Comparison of ENCODE assay signal across 11 cellular contexts in the genomic region with DNA sequence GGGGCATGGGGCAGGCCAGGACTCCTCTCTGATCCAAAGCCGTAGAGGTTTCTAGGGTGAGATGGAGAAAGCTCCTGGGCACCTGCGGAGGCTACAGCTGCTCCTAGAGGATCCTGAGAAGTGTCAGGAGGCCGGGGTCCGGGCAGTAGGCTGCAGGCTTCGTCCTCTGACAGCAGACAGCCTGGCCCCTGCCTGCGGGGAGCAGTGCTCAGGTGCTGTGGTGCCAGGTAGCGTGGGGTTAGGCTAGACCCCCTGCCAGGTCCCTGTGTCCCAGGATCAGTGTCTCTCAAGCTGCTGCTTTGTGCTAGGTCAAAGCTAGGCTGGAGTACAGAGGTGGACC. TPM values are rescaled to one million over a fixed set of nuclear protein-coding genes. Genes with fewer than 3 reads are reported as not detected.
A peak's percentile ranks its signal among the peaks of the same experiment; 100 is the strongest.
DNase-seq lines count a peak whose midpoint lies in the region; ATAC-seq and TF ChIP-seq lines count a peak whose summit lies in the region.
"Had no signal": no experiment of that assay in that cellular context is flagged by ENCODE, and none has a peak within 500 bp of the region (broad histone marks: within the 10 kb centered on the region; RNA-seq: fewer than 3 reads in every experiment).

No MANE protein-coding gene starts in this region.

- H3K36me3 ChIP-seq in hepatocyte (replicated peaks; ENCODE audit: insufficient read depth, low read depth) = no peaks in the 10 kb centered on the region
- H3K36me3 ChIP-seq in suprapubic skin = peaks cover 41% of the 10 kb centered on the region

- H3K27me3 ChIP-seq in hepatocyte (no peaks in the 10 kb centered on the region), suprapubic skin (no peaks in the 10 kb centered on the region)

- peaks cover 29% of the 10 kb centered on the region for H3K4me1 ChIP-seq in hepatocyte (ENCODE audit: insufficient read depth)
- peaks cover 44% of the 10 kb centered on the region for H3K4me1 ChIP-seq in suprapubic skin

- no peaks in the 10 kb centered on the region for H3K9me2 ChIP-seq in hepatocyte (replicated peaks; ENCODE audit: insufficient read depth)

- TF ChIP-seq CTCF in hepatocyte (IDR thresholded peaks at IDR 0.05; ENCODE audit: poor library complexity) = no peak
- no peak for TF ChIP-seq CTCF in suprapubic skin (IDR thresholded peaks at IDR 0.05)

- TF ChIP-seq POLR2A in suprapubic skin (IDR thresholded peaks at IDR 0.05) = no peak

- peaks cover 20% of the 10 kb centered on the region for H4K20me1 ChIP-seq in hepatocyte (ENCODE audit: insufficient read depth, poor library complexity, severe bottlenecking)

- intact Hi-C loops in activated T-helper 1 cell treated with anti-CD3 and anti-CD28 coated beads, Interleukin-12 subunit alpha, Interleukin-12 subunit beta, Interleukin-2, Interleukin-4 antibody, amounts not matched to agents 30 ng/mL and 10 ng/mL and 1 ng/mL, durations not matched to agents 14 hours and 24 hours and 36 hours (cut with micrococcal nuclease) = loop anchor here (5.0 kb wide), 1 partner anchor 67 kb away; a partner anchor contains a TSS

- no peak overlapping the region for H2AFZ ChIP-seq in hepatocyte

- TF ChIP-seq EP300 in suprapubic skin (IDR thresholded peaks at IDR 0.05) = no peak

- 94% methylated on average over 7 of the region's 7 CpGs for WGBS in hepatocyte (ENCODE audit: low lambda C conversion rate, missing lambda C conversion rate)
- WGBS in suprapubic skin = 82% methylated on average over 2 of the region's 7 CpGs

- H3K9me3 ChIP-seq in hepatocyte (ENCODE audit: low read depth) = no peaks in the 10 kb centered on the region
- no peaks in the 10 kb centered on the region for H3K9me3 ChIP-seq in suprapubic skin

- no peak for ATAC-seq in activated T-cell treated with anti-CD3 and anti-CD28 coated beads, Interleukin-2, amount 50 U/mL, for 4 hours
- ATAC-seq in HG03095 (IDR thresholded peaks at IDR 0.05; ENCODE audit: unreplicated experiment) = no peak
- ATAC-seq in HG03135 (IDR thresholded peaks at IDR 0.05; ENCODE audit: unreplicated experiment) = no peak

- peak overlapping the region; percentile 100 for H3K4me3 Mint-ChIP-seq in activated T-cell treated with anti-CD3 and anti-CD28 coated beads, Interleukin-2, amount 50 U/mL, for 4 hours
- H3K4me3 Mint-ChIP-seq in activated T-helper 1 cell treated with anti-CD3 and anti-CD28 coated beads, Interleukin-12 subunit alpha, Interleukin-12 subunit beta, Interleukin-2, Interleukin-4 antibody, amounts not matched to agents 30 ng/mL and 10 ng/mL and 1 ng/mL, durations not matched to agents 14 hours and 24 hours and 36 hours = peak overlapping the region; percentile 100

- peaks cover 14% of the 10 kb centered on the region for H3K4me1 Mint-ChIP-seq in activated T-cell treated with anti-CD3 and anti-CD28 coated beads, Interleukin-2, amount 50 U/mL, for 4 hours (ENCODE audit: low read depth)
- peaks cover 8% of the 10 kb centered on the region for H3K4me1 Mint-ChIP-seq in activated T-helper 1 cell treated with anti-CD3 and anti-CD28 coated beads, Interleukin-12 subunit alpha, Interleukin-12 subunit beta, Interleukin-2, Interleukin-4 antibody, amounts not matched to agents 30 ng/mL and 10 ng/mL and 1 ng/mL, durations not matched to agents 14 hours and 24 hours and 36 hours (ENCODE audit: low read depth)

- H3K4me3 ChIP-seq in hepatocyte (peak overlapping the region; percentile 88), suprapubic skin (peak overlapping the region; percentile 92)

- H3K4me2 ChIP-seq in hepatocyte = peak overlapping the region; percentile 100

- H3K27ac Mint-ChIP-seq in activated T-helper 1 cell treated with anti-CD3 and anti-CD28 coated beads, Interleukin-12 subunit alpha, Interleukin-12 subunit beta, Interleukin-2, Interleukin-4 antibody, amounts not matched to agents 30 ng/mL and 10 ng/mL and 1 ng/mL, durations not matched to agents 14 hours and 24 hours and 36 hours = no peak overlapping the region
- H3K27ac Mint-ChIP-seq: type B pancreatic cell had no signal

- H3K9me3 Mint-ChIP-seq in activated T-cell treated with anti-CD3 and anti-CD28 coated beads, Interleukin-2, amount 50 U/mL, for 4 hours = no peaks in the 10 kb centered on the region
- no peaks in the 10 kb centered on the region for H3K9me3 Mint-ChIP-seq in activated T-helper 1 cell treated with anti-CD3 and anti-CD28 coated beads, Interleukin-12 subunit alpha, Interleukin-12 subunit beta, Interleukin-2, Interleukin-4 antibody, amounts not matched to agents 30 ng/mL and 10 ng/mL and 1 ng/mL, durations not matched to agents 14 hours and 24 hours and 36 hours
- H3K9me3 Mint-ChIP-seq: type B pancreatic cell had no signal

- H3K27ac ChIP-seq in hepatocyte = peak overlapping the region; percentile 98
- no peak overlapping the region for H3K27ac ChIP-seq in suprapubic skin

- peaks cover 5% of the 10 kb centered on the region for H3K36me3 Mint-ChIP-seq in activated T-cell treated with anti-CD3 and anti-CD28 coated beads, Interleukin-2, amount 50 U/mL, for 4 hours (ENCODE audit: insufficient read depth)
- peaks cover 12% of the 10 kb centered on the region for H3K36me3 Mint-ChIP-seq in activated T-helper 1 cell treated with anti-CD3 and anti-CD28 coated beads, Interleukin-12 subunit alpha, Interleukin-12 subunit beta, Interleukin-2, Interleukin-4 antibody, amounts not matched to agents 30 ng/mL and 10 ng/mL and 1 ng/mL, durations not matched to agents 14 hours and 24 hours and 36 hours (ENCODE audit: low read depth)

- H3K27me3 Mint-ChIP-seq in activated T-cell treated with anti-CD3 and anti-CD28 coated beads, Interleukin-2, amount 50 U/mL, for 4 hours (ENCODE audit: low read depth) = no peaks in the 10 kb centered on the region
- H3K27me3 Mint-ChIP-seq in activated T-helper 1 cell treated with anti-CD3 and anti-CD28 coated beads, Interleukin-12 subunit alpha, Interleukin-12 subunit beta, Interleukin-2, Interleukin-4 antibody, amounts not matched to agents 30 ng/mL and 10 ng/mL and 1 ng/mL, durations not matched to agents 14 hours and 24 hours and 36 hours (ENCODE audit: insufficient read depth) = no peaks in the 10 kb centered on the region
- H3K27me3 Mint-ChIP-seq: type B pancreatic cell had no signal

- peaks cover 34% of the 10 kb centered on the region for H3K79me2 ChIP-seq in hepatocyte

- no peak for DNase-seq in activated T-cell treated with anti-CD3 and anti-CD28 coated beads, Interleukin-2, amount 50 U/mL, for 4 hours
- DNase-seq in activated T-cell treated with anti-CD3 and anti-CD28 coated beads for 4 hours (no peak), hepatocyte (ENCODE audit: low spot score) (no peak), suprapubic skin (ENCODE audit: low spot score in 2 of 2) (no peak), H4 (ENCODE audit: low spot score) (no peak)
- DNase-seq in activated T-helper 1 cell treated with anti-CD3 and anti-CD28 coated beads, Interleukin-12 subunit alpha, Interleukin-12 subunit beta, Interleukin-2, Interleukin-4 antibody, amounts not matched to agents 30 ng/mL and 10 ng/mL and 1 ng/mL, durations not matched to agents 14 hours and 24 hours and 36 hours (ENCODE audit: low spot score) = no peak
- DNase-seq: T-helper 9 cell had no signal

RNA-seq across cellular contexts. Expression of a gene that starts 1.5 kb away (rescaled TPM):
- total RNA-seq in activated T-cell treated with anti-CD3 and anti-CD28 coated beads, Interleukin-2, amount 50 U/mL, for 4 hours = 100 to 1,000 TPM; 223 to 288 (median 265) TPM
- total RNA-seq in activated T-helper 1 cell treated with anti-CD3 and anti-CD28 coated beads, Interleukin-12 subunit alpha, Interleukin-12 subunit beta, Interleukin-2, Interleukin-4 antibody, amounts not matched to agents 30 ng/mL and 10 ng/mL and 1 ng/mL, durations not matched to agents 14 hours and 24 hours and 36 hours = 209 and 215 TPM in 2 replicates
- total RNA-seq in hepatocyte (115 and 116 TPM in 2 replicates), suprapubic skin (10 to 100 TPM; 46.8 to 74.3 (median 64.9) TPM)
- 155 TPM in 2 replicates for polyA plus RNA-seq in hepatocyte
- 114 and 125 TPM in 2 replicates for total RNA-seq in H4 (2014; rRNA removed; shearing (Covaris generic))

RNA-seq across cellular contexts. Expression of a gene that starts 1.8 kb away (rescaled TPM):
- 10 to 100 TPM; 30.4 to 39.1 (median 35.7) TPM for total RNA-seq in activated T-cell treated with anti-CD3 and anti-CD28 coated beads, Interleukin-2, amount 50 U/mL, for 4 hours
- 31.0 and 32.7 TPM in 2 replicates for total RNA-seq in activated T-helper 1 cell treated with anti-CD3 and anti-CD28 coated beads, Interleukin-12 subunit alpha, Interleukin-12 subunit beta, Interleukin-2, Interleukin-4 antibody, amounts not matched to agents 30 ng/mL and 10 ng/mL and 1 ng/mL, durations not matched to agents 14 hours and 24 hours and 36 hours
- total RNA-seq in hepatocyte (12.0 and 17.7 TPM in 2 replicates), suprapubic skin (10 to 100 TPM in 2 of 4 donors, 1 to 10 TPM in 2; 9.8 to 26.3 (median 15.1) TPM)
- polyA plus RNA-seq in hepatocyte = 20.8 and 28.2 TPM in 2 replicates
- 0.90 and 1.2 TPM in 2 replicates for total RNA-seq in H4 (2014; rRNA removed; shearing (Covaris generic))

RNA-seq across cellular contexts. Expression of a gene that starts 3.1 kb away (rescaled TPM):
- total RNA-seq in activated T-cell treated with anti-CD3 and anti-CD28 coated beads, Interleukin-2, amount 50 U/mL, for 4 hours = 10 to 100 TPM; 37.2 to 37.6 (median 37.4) TPM
- total RNA-seq in activated T-helper 1 cell treated with anti-CD3 and anti-CD28 coated beads, Interleukin-12 subunit alpha, Interleukin-12 subunit beta, Interleukin-2, Interleukin-4 antibody, amounts not matched to agents 30 ng/mL and 10 ng/mL and 1 ng/mL, durations not matched to agents 14 hours and 24 hours and 36 hours = 49.5 and 49.9 TPM in 2 replicates
- total RNA-seq in hepatocyte (34.8 and 51.7 TPM in 2 replicates), suprapubic skin (100 to 1,000 TPM in 3 of 4 donors, 10 to 100 TPM in 1; 76.9 to 115 (median 103) TPM)
- 86.6 and 104 TPM in 2 replicates for polyA plus RNA-seq in hepatocyte
- total RNA-seq in H4 (2014; rRNA removed; shearing (Covaris generic)) = 0.50 TPM in 1 of 2 replicates, not detected in the other
- total RNA-seq: M059J had no signal

RNA-seq across cellular contexts. Expression of a gene that starts 7.9 kb away (rescaled TPM):
- 10 to 100 TPM; 15.5 to 20.8 (median 16.8) TPM for total RNA-seq in activated T-cell treated with anti-CD3 and anti-CD28 coated beads, Interleukin-2, amount 50 U/mL, for 4 hours
- total RNA-seq in activated T-helper 1 cell treated with anti-CD3 and anti-CD28 coated beads, Interleukin-12 subunit alpha, Interleukin-12 subunit beta, Interleukin-2, Interleukin-4 antibody, amounts not matched to agents 30 ng/mL and 10 ng/mL and 1 ng/mL, durations not matched to agents 14 hours and 24 hours and 36 hours = 30.3 and 30.8 TPM in 2 replicates
- total RNA-seq in hepatocyte (34.4 and 38.8 TPM in 2 replicates), suprapubic skin (100 to 1,000 TPM; 124 to 205 (median 156) TPM)
- polyA plus RNA-seq in hepatocyte = 64.6 and 76.4 TPM in 2 replicates
- 20.1 and 23.9 TPM in 2 replicates for total RNA-seq in H4 (2014; rRNA removed; shearing (Covaris generic))

RNA-seq across cellular contexts. Expression of a gene that starts 8.3 kb away (rescaled TPM):
- 100 to 1,000 TPM in 1 of 3 donors, 10 to 100 TPM in 2; 85.7 to 101 (median 94.7) TPM for total RNA-seq in activated T-cell treated with anti-CD3 and anti-CD28 coated beads, Interleukin-2, amount 50 U/mL, for 4 hours
- 81.6 and 82.8 TPM in 2 replicates for total RNA-seq in activated T-helper 1 cell treated with anti-CD3 and anti-CD28 coated beads, Interleukin-12 subunit alpha, Interleukin-12 subunit beta, Interleukin-2, Interleukin-4 antibody, amounts not matched to agents 30 ng/mL and 10 ng/mL and 1 ng/mL, durations not matched to agents 14 hours and 24 hours and 36 hours
- total RNA-seq in hepatocyte (72.7 and 85.4 TPM in 2 replicates), suprapubic skin (100 to 1,000 TPM in 1 of 4 donors, 10 to 100 TPM in 3; 55.4 to 115 (median 90.8) TPM)
- polyA plus RNA-seq in hepatocyte = 92.9 and 101 TPM in 2 replicates
- total RNA-seq in H4 (2014; rRNA removed; shearing (Covaris generic)) = 38.9 and 112 TPM in 2 replicates

Comparison
In these comparisons a context has a peak if more than half of its experiments do, and no peak if none do; other contexts are left out.
1. RNA of a gene that starts 3.1 kb away (total RNA-seq): 76.9 to 115 TPM in suprapubic skin, 49.5 to 49.9 TPM in activated T-helper 1 cell treated with anti-CD3 and anti-CD28 coated beads, Interleukin-12 subunit alpha, Interleukin-12 subunit beta, Interleukin-2, Interleukin-4 antibody, amounts not matched to agents 30 ng/mL and 10 ng/mL and 1 ng/mL, durations not matched to agents 14 hours and 24 hours and 36 hours, 37.2 to 37.6 TPM in activated T-cell treated with anti-CD3 and anti-CD28 coated beads, Interleukin-2, amount 50 U/mL, for 4 hours and 34.8 to 51.7 TPM in hepatocyte; 0.50 TPM in H4; every median in the first group is over 10 times any median in the second.